32 cellular contexts compared by ENCODE assay signal in genomic region chr10:121531076-121531829, GRCh38.
A peak's percentile ranks its signal among the peaks of the same experiment; 100 is the strongest.
DNase-seq lines count a peak whose midpoint lies in the region; ATAC-seq, FAIRE-seq and TF ChIP-seq lines count a peak whose summit lies in the region.
"Had no signal": no experiment of that assay in that cellular context is flagged by ENCODE, and none has a peak within 500 bp of the region (broad histone marks: within the 10 kb centered on the region; RNA-seq: fewer than 3 reads in every experiment).

No MANE protein-coding gene starts in this region.

- H2BK20ac ChIP-seq in H9 (ENCODE audit: low read depth, low read length, poor library complexity, severe bottlenecking) = no peak overlapping the region

- peak overlapping the region; percentile 29 to 58 (median 44) for H3K4me3 ChIP-seq in HepG2 (replicated peaks in 1 of 3; ENCODE audit: insufficient read depth in 1 of 3, low read depth in 2 of 3, low read length in 3 of 3)
- H3K4me3 ChIP-seq in small intestine (ENCODE audit: low read depth in 1 of 2, low read length in 2 of 2) = no peak overlapping the region
- H3K4me3 ChIP-seq in heart left ventricle = no peak overlapping the region
- H3K4me3 ChIP-seq: MG63, prostate gland, transverse colon had no signal

- H4K5ac ChIP-seq in H9 (ENCODE audit: insufficient read length, low read depth, low read length) = no peak overlapping the region

- H3K4me2 ChIP-seq in H9 (ENCODE audit: insufficient read depth, insufficient read length, low read length) (no peak overlapping the region), HepG2 (ENCODE audit: low read depth, low read length) (peak overlapping the region; percentile 80)
- H3K4me2 ChIP-seq: SK-N-SH had no signal

- H3K27ac ChIP-seq in H9 (ENCODE audit: insufficient read length, low read depth, low read length) (no peak overlapping the region), HepG2 (ENCODE audit: extremely low read length, insufficient read depth, low read length) (peak overlapping the region; percentile 78), small intestine (ENCODE audit: low read depth in 1 of 2, low read length in 1 of 2) (no peak overlapping the region), heart left ventricle (no peak overlapping the region)
- H3K27ac ChIP-seq: epithelial cell of prostate, prostate gland, transverse colon, VCaP had no signal

- no peaks in the 10 kb centered on the region for H3K9me3 ChIP-seq in H9 (ENCODE audit: control insufficient read depth, low read depth, low read length)
- H3K9me3 ChIP-seq in HepG2 (ENCODE audit: low read length) = no peaks in the 10 kb centered on the region
- no peaks in the 10 kb centered on the region for H3K9me3 ChIP-seq in small intestine (ENCODE audit: control insufficient read depth, low read depth)
- H3K9me3 ChIP-seq in heart left ventricle = no peaks in the 10 kb centered on the region
- no peaks in the 10 kb centered on the region for H3K9me3 ChIP-seq in T-helper 17 cell (ENCODE audit: control insufficient read depth, low read length, poor library complexity, severe bottlenecking)
- H3K9me3 ChIP-seq: MG63, prostate gland, SK-N-SH, transverse colon had no signal

- H2AFZ ChIP-seq in H9 (ENCODE audit: low read length) (no peak overlapping the region), HepG2 (ENCODE audit: low read length) (no peak overlapping the region)

- H3K27me3 ChIP-seq in H9 (ENCODE audit: insufficient read depth, low read length) (no peaks in the 10 kb centered on the region), HepG2 (ENCODE audit: control insufficient read depth in 1 of 2, insufficient read depth in 2 of 2, low read length in 2 of 2) (no peaks in the 10 kb centered on the region), small intestine (ENCODE audit: control insufficient read depth in 2 of 2, insufficient read depth in 2 of 2, low read length in 2 of 2) (no peaks in the 10 kb centered on the region), heart left ventricle (peaks cover 0 to 4% (median 0%) of the 10 kb centered on the region in 9 donors)
- H3K27me3 ChIP-seq: MG63, transverse colon had no signal

- no peaks in the 10 kb centered on the region for H3K23me2 ChIP-seq in H9 (ENCODE audit: insufficient read length, low read depth, low read length, poor library complexity, severe bottlenecking)

- H2BK12ac ChIP-seq in H9 (ENCODE audit: insufficient read length, low read depth, low read length) = no peak overlapping the region

- H3T11ph ChIP-seq in H9 (ENCODE audit: low read length) = no peak overlapping the region

- peaks cover 5 to 73% (median 65%) of the 10 kb centered on the region in 3 experiments; a peak in 6 of 7 replicates for H3K36me3 Mint-ChIP-seq in H9 (ENCODE audit: insufficient read depth in 1 of 3, low read depth in 3 of 3)
- H3K36me3 Mint-ChIP-seq in brain = peaks cover 3% of the 10 kb centered on the region
- no peaks in the 10 kb centered on the region for H3K36me3 Mint-ChIP-seq in T-helper 17 cell (ENCODE audit: low read depth)
- H3K36me3 Mint-ChIP-seq: activated naive CD8-positive, alpha-beta T cell treated with anti-CD3 and anti-CD28 coated beads, Interleukin-2, amount 10 ng/mL, durations not matched to agents 7 days and 5 days; CD8-positive, alpha-beta T cell had no signal

- H3K79me2 ChIP-seq in H9 (ENCODE audit: insufficient read depth, low read length) (peaks cover 11% of the 10 kb centered on the region; the same call in 1 of the 2 replicates), HepG2 (ENCODE audit: insufficient read depth, low read length) (no peaks in the 10 kb centered on the region)

- peak; percentile 87 for ATAC-seq in HepG2
- ATAC-seq in heart left ventricle = no peak
- no peak for ATAC-seq in T-helper 17 cell
- no peak for ATAC-seq in GM18858 (IDR thresholded peaks at IDR 0.05; ENCODE audit: unreplicated experiment)
- ATAC-seq in HG02981 (IDR thresholded peaks at IDR 0.05; ENCODE audit: unreplicated experiment) = no peak
- ATAC-seq: CD8-positive, alpha-beta T cell had no signal

- intact Hi-C loops in HepG2 (cut with micrococcal nuclease; ENCODE audit: unreplicated experiment) (loop anchor here (1.0 to 2.0 kb wide), 2 partner anchors 8 to 66 kb away; no protein-coding TSS in a partner anchor), heart left ventricle (cut with DNase I) (loop anchor here in 1 of 10 donors (5.0 kb wide), 1 partner anchor 46 kb away; no protein-coding TSS in a partner anchor)

- POLR2A ChIA-PET in HepG2 (lab: Yijun Ruan, JAX) = interaction anchor here (1.4 to 2.0 kb wide), 2 partner anchors 8 to 488 kb away, joined by 3 to 8 read pairs; no protein-coding TSS in a partner anchor

- H3K18ac ChIP-seq in H9 (ENCODE audit: insufficient read length, low read depth, low read length) = no peak overlapping the region

- CTCF ChIA-PET in HepG2 (lab: Yijun Ruan, JAX; ENCODE audit: low intra/inter-chr PET ratio, low total read pairs) = no interaction called here

- H3K23ac ChIP-seq in H9 (ENCODE audit: insufficient read length, low read depth, low read length) = no peak overlapping the region

- no peak overlapping the region for H4K91ac ChIP-seq in H9 (ENCODE audit: insufficient read length, low read depth, low read length)

- no peaks in the 10 kb centered on the region for H4K20me1 ChIP-seq in H9 (ENCODE audit: control insufficient read depth, insufficient read depth, insufficient read length)
- no peaks in the 10 kb centered on the region for H4K20me1 ChIP-seq in HepG2 (ENCODE audit: insufficient read depth, low read length)

- TF ChIP-seq EP300 in HepG2 (IDR thresholded peaks at IDR 0.05; ENCODE audit: low read depth in 2 of 2, low read length in 2 of 2) (peak in 1 of 2 experiments; percentile 86; a peak in 2 of 4 replicates), HepG2 (CRISPR knock-in tag; IDR thresholded peaks at IDR 0.05; ENCODE audit: borderline replicate concordance) (no peak)

- in situ Hi-C loops in HepG2 (cut with HindIII; ENCODE audit: extremely low pct_ligation_motif_present, low pct_unique_long_range_greater_than_20kb) = no loop called here

- no peak overlapping the region for H4K8ac ChIP-seq in H9 (replicated peaks; ENCODE audit: insufficient read length, low read depth, low read length)

- no peaks in the 10 kb centered on the region for H3K79me1 ChIP-seq in H9 (ENCODE audit: insufficient read depth, low read depth, low read length, poor library complexity, severe bottlenecking)

- H2BK5ac ChIP-seq in H9 (ENCODE audit: insufficient read length, low read length) = no peak overlapping the region

- TF ChIP-seq POLR2A in HepG2 (IDR thresholded peaks at IDR 0.05; ENCODE audit: insufficient read depth in 1 of 2, low read depth in 2 of 2, low read length in 2 of 2) = 0 out of 4 replicates have a peak, but pooled peaks of 1 of the 2 experiments have one; percentile 22
- TF ChIP-seq POLR2A in heart left ventricle (IDR thresholded peaks at IDR 0.05) = no peak

- H3K9ac ChIP-seq in H9 (ENCODE audit: extremely low read depth, insufficient read length, low read length) (no peak overlapping the region), HepG2 (ENCODE audit: insufficient read depth, low read depth, low read length) (peak overlapping the region; percentile 51)
- H3K9ac ChIP-seq: SK-N-SH had no signal

- H3K4me3 Mint-ChIP-seq in H9 (no peak overlapping the region; a peak in 1 of 5 replicates), brain (peak overlapping the region in 1 of 5 experiments; percentile 38), T-helper 17 cell (no peak overlapping the region)
- H3K4me3 Mint-ChIP-seq: activated naive CD8-positive, alpha-beta T cell treated with anti-CD3 and anti-CD28 coated beads, Interleukin-2, amount 10 ng/mL, durations not matched to agents 7 days and 5 days; B cell; CD8-positive, alpha-beta T cell; stimulated activated naive CD8-positive, alpha-beta T cell treated with anti-CD3 and anti-CD28 coated beads, Interleukin-15, Interleukin-2, amounts not matched to agents 100 ng/mL and 50 ng/mL, for 24 hours had no signal

- FAIRE-seq in HepG2 (lab: Jason Lieb, UNC) (peak; percentile 85), small intestine (lab: Jason Lieb, UNC) (no peak)
- FAIRE-seq: G401.6, H54 had no signal

- TF ChIP-seq CTCF in H9 (conservative IDR thresholded peaks at IDR 0.05) = no peak
- no peak for TF ChIP-seq CTCF in brain (conservative IDR thresholded peaks at IDR 0.05)
- TF ChIP-seq CTCF in HepG2 (CRISPR knock-in tag; IDR thresholded peaks at IDR 0.05) = no peak
- no peak for TF ChIP-seq CTCF in heart left ventricle (IDR thresholded peaks at IDR 0.05)

- H3K4me1 ChIP-seq in H9 (ENCODE audit: insufficient read depth, low read length) (peaks cover 4% of the 10 kb centered on the region; the same call in 1 of the 2 replicates), HepG2 (ENCODE audit: insufficient read depth, low read length) (peaks cover 73% of the 10 kb centered on the region), small intestine (ENCODE audit: control insufficient read depth in 2 of 2, insufficient read depth in 1 of 2, low read depth in 1 of 2, low read length in 1 of 2) (no peaks in the 10 kb centered on the region), heart left ventricle (no peaks in the 10 kb centered on the region)
- H3K4me1 ChIP-seq: prostate gland had no signal

- no peak overlapping the region for H2AK5ac ChIP-seq in H9 (ENCODE audit: insufficient read length, low read length)

- no peak for TF ChIP-seq RAD21 in HepG2 (CRISPR knock-in tag; IDR thresholded peaks at IDR 0.05)

- BruUV-seq in HepG2 (replicated peaks; lab: Mats Ljungman, UMichigan) = no TSS peak

- H3K27ac Mint-ChIP-seq in H9 = peak overlapping the region; percentile 60 to 78 (median 64); a peak in 5 of 7 replicates
- peak overlapping the region in 4 of 5 experiments; percentile 27 to 69 (median 42) for H3K27ac Mint-ChIP-seq in brain
- H3K27ac Mint-ChIP-seq in T-helper 17 cell = no peak overlapping the region
- H3K27ac Mint-ChIP-seq: activated naive CD8-positive, alpha-beta T cell treated with anti-CD3 and anti-CD28 coated beads, Interleukin-2, amount 10 ng/mL, durations not matched to agents 7 days and 5 days; B cell; CD8-positive, alpha-beta T cell; stimulated activated naive CD8-positive, alpha-beta T cell treated with anti-CD3 and anti-CD28 coated beads, Interleukin-15, Interleukin-2, amounts not matched to agents 100 ng/mL and 50 ng/mL, for 24 hours had no signal

- H2BK15ac ChIP-seq in H9 (ENCODE audit: low read depth, low read length) = no peak overlapping the region

- H3K27me3 Mint-ChIP-seq in H9 (ENCODE audit: low read depth) (peaks cover 2% of the 10 kb centered on the region; the same call in 1 of the 2 replicates), brain (peaks cover 12% of the 10 kb centered on the region), T-helper 17 cell (no peaks in the 10 kb centered on the region)
- H3K27me3 Mint-ChIP-seq: B cell; stimulated activated naive CD8-positive, alpha-beta T cell treated with anti-CD3 and anti-CD28 coated beads, Interleukin-15, Interleukin-2, amounts not matched to agents 100 ng/mL and 50 ng/mL, for 24 hours had no signal

- H3K4me1 Mint-ChIP-seq in H9 (peaks cover 68 to 76% of the 10 kb centered on the region in 2 experiments), brain (peaks cover 70% of the 10 kb centered on the region), T-helper 17 cell (peaks cover 2% of the 10 kb centered on the region)
- H3K4me1 Mint-ChIP-seq: activated naive CD8-positive, alpha-beta T cell treated with anti-CD3 and anti-CD28 coated beads, Interleukin-2, amount 10 ng/mL, durations not matched to agents 7 days and 5 days; B cell had no signal

- DNase-seq in H9 (no peak), HepG2 (ENCODE audit: low spot score) (peak; percentile 84), small intestine (peak; percentile 13), heart left ventricle (no peak), T-helper 17 cell (no peak)
- DNase-seq: activated CD4-positive, alpha-beta T cell treated with anti-CD3 and anti-CD28 coated beads for 48 hours; activated CD8-positive, alpha-beta memory T cell treated with anti-CD3 and anti-CD28 coated beads for 24 hours; activated gamma-delta T cell; activated naive CD8-positive, alpha-beta T cell treated with anti-CD3 and anti-CD28 coated beads, Interleukin-2, amount 10 ng/mL, durations not matched to agents 7 days and 5 days; activated T-cell treated with anti-CD3 and anti-CD28 coated beads, Interleukin-2, amount 50 U/mL, for 1 hour; CD8-positive, alpha-beta T cell; DMS53; effector CD4-positive, alpha-beta T cell; glutamatergic neuron; KG1; MG63; NCI-H1417; NCI-H345; NCI-H82; OCI-M1; SK-N-SH; transverse colon had no signal

- WGBS in H9 (ENCODE audit: extremely low coverage, insufficient read length, low lambda C conversion rate) = no CpG with 5 or more reads among the region's 13 CpGs
- WGBS in HepG2 (ENCODE audit: low lambda C conversion rate) = 8% methylated on average over 12 of the region's 13 CpGs
- 34 to 64% (median 44%) methylated on average over 13 of the region's 13 CpGs for WGBS in small intestine, 3 donors
- WGBS in heart left ventricle, 4 donors = 73 to 85% (median 81%) methylated on average over 13 of the region's 13 CpGs

- H3K36me3 ChIP-seq in HepG2 (replicated peaks in 1 of 2; ENCODE audit: control insufficient read depth in 1 of 2, insufficient read depth in 2 of 2, low read length in 2 of 2) (no peaks in the 10 kb centered on the region), small intestine (ENCODE audit: control insufficient read depth in 2 of 2, insufficient read depth in 2 of 2, low read length in 2 of 2) (no peaks in the 10 kb centered on the region), heart left ventricle (no peaks in the 10 kb centered on the region)
- H3K36me3 ChIP-seq: MG63, prostate gland, transverse colon had no signal

- H3K9me3 Mint-ChIP-seq in H9 (no peaks in the 10 kb centered on the region), brain (no peaks in the 10 kb centered on the region)
- H3K9me3 Mint-ChIP-seq: activated naive CD8-positive, alpha-beta T cell treated with anti-CD3 and anti-CD28 coated beads, Interleukin-2, amount 10 ng/mL, durations not matched to agents 7 days and 5 days; CD8-positive, alpha-beta T cell; stimulated activated naive CD8-positive, alpha-beta T cell treated with anti-CD3 and anti-CD28 coated beads, Interleukin-15, Interleukin-2, amounts not matched to agents 100 ng/mL and 50 ng/mL, for 24 hours had no signal

- H3K4ac ChIP-seq in H9 (ENCODE audit: low read depth, low read length) = no peak overlapping the region

- no peak overlapping the region for H3K56ac ChIP-seq in H9 (ENCODE audit: insufficient read length, low read depth, low read length)

- no peak overlapping the region for H2BK120ac ChIP-seq in H9 (ENCODE audit: low read depth, low read length, poor library complexity, severe bottlenecking)

- H3K14ac ChIP-seq in H9 (ENCODE audit: insufficient read depth, low read length) = no peak overlapping the region

Comparison
In these comparisons a context has a peak if more than half of its experiments do, and no peak if none do; other contexts are left out.
1. DNase-seq: peak in HepG2 (single experiment) and small intestine (single experiment); none in H9 (single experiment), heart left ventricle (0 of 5) and T-helper 17 cell (0 of 3).
2. H3K4me3 ChIP-seq: peak in HepG2 (3 of 3); none in small intestine (0 of 2) and heart left ventricle (0 of 12).